In genomic region chr16:84931107-84931494, GRCh38 we compare ENCODE assay signal across 19 cellular contexts.
DNase-seq lines count a peak whose midpoint lies in the region; ATAC-seq and TF ChIP-seq lines count a peak whose summit lies in the region.
"Had no signal": no experiment of that assay in that cellular context is flagged by ENCODE, and none has a peak within 500 bp of the region (broad histone marks: within the 10 kb centered on the region; RNA-seq: fewer than 3 reads in every experiment).

No MANE protein-coding gene starts in this region.

- no peak for ATAC-seq in GM19035 (IDR thresholded peaks at IDR 0.05; ENCODE audit: unreplicated experiment)
- ATAC-seq: Panc1 had no signal

- intact Hi-C loops in activated CD4-positive, alpha-beta T cell treated with anti-CD3 and anti-CD28 coated beads, Interleukin-2, amount 10 ng/mL, durations not matched to agents 24 days and 14 days (cut with micrococcal nuclease): no loop called here

- H3K4me3 Mint-ChIP-seq in activated CD4-positive, alpha-beta T cell treated with anti-CD3 and anti-CD28 coated beads, Interleukin-2, amount 10 ng/mL, durations not matched to agents 24 days and 14 days: peak overlapping the region; percentile 14
- no peak overlapping the region for H3K4me3 Mint-ChIP-seq in activated CD4-positive, alpha-beta T cell treated with anti-CD3 and anti-CD28 coated beads, Interleukin-2, amount 10 ng/mL, durations not matched to agents 7 days and 5 days
- H3K4me3 Mint-ChIP-seq in activated naive CD8-positive, alpha-beta T cell: no peak overlapping the region
- H3K4me3 Mint-ChIP-seq in immature natural killer cell: no peak overlapping the region
- no peak overlapping the region for H3K4me3 Mint-ChIP-seq in mesothelial cell of epicardium
- H3K4me3 Mint-ChIP-seq: B cell had no signal

- H3K4me3 ChIP-seq in HEK293 (ENCODE audit: low read depth, low read length): no peak overlapping the region
- H3K4me3 ChIP-seq: GM23248 had no signal

- no peaks in the 10 kb centered on the region for H3K9me3 ChIP-seq in HEK293 (ENCODE audit: control insufficient read depth, insufficient read depth, low read depth, low read length)

- peaks cover 4% of the 10 kb centered on the region for H3K4me1 Mint-ChIP-seq in activated CD4-positive, alpha-beta T cell treated with anti-CD3 and anti-CD28 coated beads, Interleukin-2, amount 10 ng/mL, durations not matched to agents 24 days and 14 days
- no peaks in the 10 kb centered on the region for H3K4me1 Mint-ChIP-seq in activated CD4-positive, alpha-beta T cell treated with anti-CD3 and anti-CD28 coated beads, Interleukin-2, amount 10 ng/mL, durations not matched to agents 7 days and 5 days
- H3K4me1 Mint-ChIP-seq in activated naive CD8-positive, alpha-beta T cell (ENCODE audit: low read depth): peaks cover 5% of the 10 kb centered on the region
- H3K4me1 Mint-ChIP-seq in immature natural killer cell (peaks cover 3 to 4% of the 10 kb centered on the region in 2 donors), mesothelial cell of epicardium (peaks cover 9% of the 10 kb centered on the region)
- H3K4me1 Mint-ChIP-seq: B cell had no signal

- H3K36me3 ChIP-seq in HEK293 (ENCODE audit: control insufficient read depth in 2 of 2, insufficient read depth in 1 of 2, low read length in 2 of 2): no peaks in the 10 kb centered on the region

- CTCF ChIA-PET in activated CD4-positive, alpha-beta T cell treated with anti-CD3 and anti-CD28 coated beads, Interleukin-2, amount 10 ng/mL, durations not matched to agents 7 days and 5 days (lab: Charles Lee): no interaction called here
- CTCF ChIA-PET in HEK293 (lab: Yijun Ruan, JAX): interaction anchor here (0.7 to 2.8 kb wide), 6 partner anchors 21 to 177 kb away, joined by 3 to 15 read pairs (median 4); no protein-coding TSS in a partner anchor

- POLR2A ChIA-PET in activated CD4-positive, alpha-beta T cell treated with anti-CD3 and anti-CD28 coated beads, Interleukin-2, amount 10 ng/mL, durations not matched to agents 7 days and 5 days (lab: Charles Lee): no interaction called here
- POLR2A ChIA-PET in HEK293 (lab: Yijun Ruan, JAX): no interaction called here

- no peaks in the 10 kb centered on the region for H3K9me3 Mint-ChIP-seq in activated CD4-positive, alpha-beta T cell treated with anti-CD3 and anti-CD28 coated beads, Interleukin-2, amount 10 ng/mL, durations not matched to agents 24 days and 14 days
- H3K9me3 Mint-ChIP-seq in activated CD4-positive, alpha-beta T cell treated with anti-CD3 and anti-CD28 coated beads, Interleukin-2, amount 10 ng/mL, durations not matched to agents 7 days and 5 days: no peaks in the 10 kb centered on the region
- no peaks in the 10 kb centered on the region for H3K9me3 Mint-ChIP-seq in activated naive CD8-positive, alpha-beta T cell (ENCODE audit: low read depth)
- H3K9me3 Mint-ChIP-seq in immature natural killer cell (peaks cover 0 to 4% (median 0%) of the 10 kb centered on the region in 6 donors), mesothelial cell of epicardium (no peaks in the 10 kb centered on the region)

- TF ChIP-seq CTCF in HEK293 (tag by site-specific recombination; IDR thresholded peaks at IDR 0.05) (no peak), mesothelial cell of epicardium (IDR thresholded peaks at IDR 0.05; ENCODE audit: unreplicated experiment) (no peak)

- H3K4me1 ChIP-seq in HEK293 (ENCODE audit: control insufficient read depth, insufficient read depth, low read length): no peaks in the 10 kb centered on the region; the same call in 1 of the 2 replicates

- no peak for DNase-seq in activated CD4-positive, alpha-beta T cell treated with anti-CD3 and anti-CD28 coated beads, Interleukin-2, amount 10 ng/mL, durations not matched to agents 24 days and 14 days
- no peak for DNase-seq in activated CD4-positive, alpha-beta T cell treated with anti-CD3 and anti-CD28 coated beads, Interleukin-2, amount 10 ng/mL, durations not matched to agents 7 days and 5 days
- DNase-seq in immature natural killer cell: no peak
- DNase-seq in NCI-H748 treated with DMSO at 0.1 percent for 48 hours (lab: John Stamatoyannopoulos, UW): no peak
- no peak for DNase-seq in mesothelial cell of epicardium (ENCODE audit: low spot score in 2 of 2, unreplicated experiment in 2 of 2)
- DNase-seq: DMS 273 treated with DMSO at 0.1 percent for 48 hours, DND-41, HCEC 1CT, KBM-7, NCI-H1105, NCI-H2081, NCI-H446 treated with DMSO at 0.1 percent for 48 hours, NCI-H69 had no signal

- peaks cover 2% of the 10 kb centered on the region for H3K27me3 Mint-ChIP-seq in activated CD4-positive, alpha-beta T cell treated with anti-CD3 and anti-CD28 coated beads, Interleukin-2, amount 10 ng/mL, durations not matched to agents 24 days and 14 days
- H3K27me3 Mint-ChIP-seq in activated CD4-positive, alpha-beta T cell treated with anti-CD3 and anti-CD28 coated beads, Interleukin-2, amount 10 ng/mL, durations not matched to agents 7 days and 5 days: no peaks in the 10 kb centered on the region
- no peaks in the 10 kb centered on the region for H3K27me3 Mint-ChIP-seq in activated naive CD8-positive, alpha-beta T cell
- peaks cover 2 to 17% (median 2%) of the 10 kb centered on the region in 3 donors for H3K27me3 Mint-ChIP-seq in immature natural killer cell (ENCODE audit: low read depth in 3 of 3)
- H3K27me3 Mint-ChIP-seq in mesothelial cell of epicardium (ENCODE audit: low read depth): no peaks in the 10 kb centered on the region
- H3K27me3 Mint-ChIP-seq: B cell had no signal

- H3K27ac Mint-ChIP-seq in activated CD4-positive, alpha-beta T cell treated with anti-CD3 and anti-CD28 coated beads, Interleukin-2, amount 10 ng/mL, durations not matched to agents 24 days and 14 days: peak overlapping the region; percentile 78
- H3K27ac Mint-ChIP-seq in activated CD4-positive, alpha-beta T cell treated with anti-CD3 and anti-CD28 coated beads, Interleukin-2, amount 10 ng/mL, durations not matched to agents 7 days and 5 days: no peak overlapping the region
- peak overlapping the region; percentile 28 for H3K27ac Mint-ChIP-seq in activated naive CD8-positive, alpha-beta T cell
- peak overlapping the region in 5 of 6 donors; percentile 31 to 74 (median 60) for H3K27ac Mint-ChIP-seq in immature natural killer cell
- no peak overlapping the region for H3K27ac Mint-ChIP-seq in mesothelial cell of epicardium
- H3K27ac Mint-ChIP-seq: B cell had no signal

- H3K36me3 Mint-ChIP-seq in activated CD4-positive, alpha-beta T cell treated with anti-CD3 and anti-CD28 coated beads, Interleukin-2, amount 10 ng/mL, durations not matched to agents 24 days and 14 days (ENCODE audit: low read depth): no peaks in the 10 kb centered on the region
- H3K36me3 Mint-ChIP-seq in activated CD4-positive, alpha-beta T cell treated with anti-CD3 and anti-CD28 coated beads, Interleukin-2, amount 10 ng/mL, durations not matched to agents 7 days and 5 days (ENCODE audit: low read depth): no peaks in the 10 kb centered on the region
- H3K36me3 Mint-ChIP-seq in activated naive CD8-positive, alpha-beta T cell: no peaks in the 10 kb centered on the region
- H3K36me3 Mint-ChIP-seq in immature natural killer cell: no peaks in the 10 kb centered on the region
- no peaks in the 10 kb centered on the region for H3K36me3 Mint-ChIP-seq in mesothelial cell of epicardium

- H3K27ac ChIP-seq in HEK293 (ENCODE audit: extremely low read depth, low read depth, low read length): no peak overlapping the region
- H3K27ac ChIP-seq: GM23248 had no signal

TF ChIP-seq in HEK293, 187 proteins besides CTCF, POLR2A, EP300 and RAD21:
- TF ChIP-seq KLF8 (tag by site-specific recombination; IDR thresholded peaks at IDR 0.05) (no peak), ZNF558 (tag by site-specific recombination; IDR thresholded peaks at IDR 0.05) (no peak), ZNF510 (tag by site-specific recombination; IDR thresholded peaks at IDR 0.05; ENCODE audit: insufficient replicate concordance) (no peak), ZNF580 (tag by site-specific recombination; IDR thresholded peaks at IDR 0.05) (peak; percentile 90), ZNF140 (tag by site-specific recombination; IDR thresholded peaks at IDR 0.05) (no peak), SETDB1 (IDR thresholded peaks at IDR 0.05; ENCODE audit: insufficient read length, low read length) (peak; percentile 34), ZNF280D (tag by site-specific recombination; IDR thresholded peaks at IDR 0.05) (peak; percentile 78; the same call in 1 of the 2 replicates), BCL11A (tag by site-specific recombination; IDR thresholded peaks at IDR 0.05; ENCODE audit: low read depth) (no peak)
TF ChIP-seq in HEK293: peak in this region for 3.

Comparison
In these comparisons a context has a peak if more than half of its experiments do, and no peak if none do; other contexts are left out.
1. H3K27ac Mint-ChIP-seq: peak in activated CD4-positive, alpha-beta T cell treated with anti-CD3 and anti-CD28 coated beads, Interleukin-2, amount 10 ng/mL, durations not matched to agents 24 days and 14 days (single experiment), activated naive CD8-positive, alpha-beta T cell (single experiment) and immature natural killer cell (5 of 6); none in activated CD4-positive, alpha-beta T cell treated with anti-CD3 and anti-CD28 coated beads, Interleukin-2, amount 10 ng/mL, durations not matched to agents 7 days and 5 days (single experiment) and mesothelial cell of epicardium (single experiment).